Comparison of ENCODE assay signal across 9 cellular contexts in the genomic region with DNA sequence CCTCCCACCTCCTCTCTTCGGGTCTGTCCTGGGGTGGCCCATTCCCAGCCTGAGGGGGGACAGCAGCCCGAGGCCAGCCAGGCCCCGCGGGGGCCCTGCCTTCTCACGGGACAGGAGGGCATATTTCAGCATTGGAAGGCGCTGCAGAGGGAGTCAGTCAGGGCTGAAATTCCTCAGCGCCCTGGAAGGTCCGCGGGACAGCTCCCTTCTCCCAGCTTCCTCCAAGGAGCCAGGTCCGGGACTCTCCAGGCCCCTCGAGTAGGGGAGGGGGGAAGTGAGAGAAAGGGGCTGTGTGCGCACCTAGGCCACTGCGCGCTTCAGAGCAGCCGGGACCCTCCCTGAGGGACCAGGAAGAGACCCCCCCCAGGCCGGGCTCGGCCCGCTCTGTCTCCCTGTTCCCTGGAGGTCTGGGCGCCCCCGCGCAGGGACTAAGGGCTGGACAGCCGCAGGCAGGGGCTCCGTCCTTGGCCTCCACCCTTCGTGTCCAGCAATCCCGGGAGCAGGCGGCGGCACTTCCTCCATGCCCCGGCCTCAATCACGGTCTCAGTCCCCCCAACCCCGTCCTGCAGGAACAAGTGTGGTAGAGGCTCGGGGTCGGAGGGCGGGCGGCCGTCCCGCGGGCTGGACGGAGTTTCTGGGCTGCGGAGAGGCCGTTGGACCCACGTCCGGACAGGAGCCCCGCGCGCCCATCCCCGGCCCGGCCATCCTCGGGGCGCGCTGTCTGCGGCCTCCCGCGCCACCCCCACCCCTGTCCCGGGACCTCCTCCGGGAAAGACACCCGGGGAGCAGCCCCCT. TPM values are rescaled to one million over a fixed set of nuclear protein-coding genes. Genes with fewer than 3 reads are reported as not detected.
A peak's percentile ranks its signal among the peaks of the same experiment; 100 is the strongest.
DNase-seq lines count a peak whose midpoint lies in the region; ATAC-seq, FAIRE-seq and TF ChIP-seq lines count a peak whose summit lies in the region.
"Had no signal": no experiment of that assay in that cellular context is flagged by ENCODE, and none has a peak within 500 bp of the region (broad histone marks: within the 10 kb centered on the region; RNA-seq: fewer than 3 reads in every experiment).

No MANE protein-coding gene starts in this region.

- POLR2A ChIA-PET in OCI-LY7 (lab: Charles Lee), result interaction anchor here (1.0 kb wide), 2 partner anchors 36 to 107 kb away, joined by 3 read pairs; no protein-coding TSS in a partner anchor

- H3K27ac ChIP-seq in pancreas, result no peak overlapping the region
- no peak overlapping the region for H3K27ac ChIP-seq in OCI-LY7 (ENCODE audit: low read depth, low read length, poor library complexity, severe bottlenecking)

- DNase-seq in BE2C (peak; percentile 20), NT2/D1 (ENCODE audit: low read depth, low spot score) (no peak), cardiac septum (ENCODE audit: low spot score) (peak; percentile 68), pancreas (peak in 5 of 6 donors; percentile 7 to 76 (median 21)), NCI-H2081 treated with DMSO at 0.1 percent for 48 hours (lab: John Stamatoyannopoulos, UW) (no peak), OCI-LY7 (ENCODE audit: low spot score) (no peak), NCI-H1092 (lab: John Stamatoyannopoulos, UW) (no peak)
- DNase-seq: naive B cell had no signal

- CTCF ChIA-PET in OCI-LY7 (lab: Charles Lee; ENCODE audit: unreplicated experiment), result no interaction called here

- H2AFZ ChIP-seq in OCI-LY7 (ENCODE audit: low read length), result no peak overlapping the region

- H3K9me3 ChIP-seq in BE2C (no peaks in the 10 kb centered on the region), NT2/D1 (ENCODE audit: insufficient read depth, low read length) (no peaks in the 10 kb centered on the region), pancreas (no peaks in the 10 kb centered on the region), OCI-LY7 (ENCODE audit: low read length) (no peaks in the 10 kb centered on the region)

- no peak overlapping the region; the same call in 1 of the 2 replicates for H3K4me3 ChIP-seq in BE2C (ENCODE audit: low read depth, low read length)
- peak overlapping the region; percentile 63 for H3K4me3 ChIP-seq in NT2/D1 (ENCODE audit: insufficient read length, low read depth)
- peak overlapping the region in 1 of 4 donors; percentile 52 for H3K4me3 ChIP-seq in pancreas
- no peak overlapping the region for H3K4me3 ChIP-seq in OCI-LY7 (ENCODE audit: low read depth, low read length, poor library complexity, severe bottlenecking)

- 6% methylated on average over 40 to 56 of the region's 56 CpGs for WGBS in pancreas, 2 donors

- no peaks in the 10 kb centered on the region for H4K20me1 ChIP-seq in OCI-LY7 (ENCODE audit: insufficient read depth, low read length)

- H3K4me2 ChIP-seq in OCI-LY7 (ENCODE audit: low read length), result no peak overlapping the region

- H3K36me3 ChIP-seq in BE2C (no peaks in the 10 kb centered on the region), NT2/D1 (ENCODE audit: insufficient read depth, insufficient read length, low read length) (no peaks in the 10 kb centered on the region), pancreas (no peaks in the 10 kb centered on the region), OCI-LY7 (ENCODE audit: insufficient read depth, low read length) (no peaks in the 10 kb centered on the region)

- H3K4me1 ChIP-seq in BE2C, result no peaks in the 10 kb centered on the region; the same call in 1 of the 2 replicates
- H3K4me1 ChIP-seq in NT2/D1 (ENCODE audit: insufficient read depth, insufficient read length), result peaks cover 10% of the 10 kb centered on the region
- H3K4me1 ChIP-seq in pancreas, result peaks cover 3 to 14% (median 6%) of the 10 kb centered on the region in 3 donors
- H3K4me1 ChIP-seq in OCI-LY7 (ENCODE audit: insufficient read depth, low read length, poor library complexity, severe bottlenecking), result no peaks in the 10 kb centered on the region

- TF ChIP-seq CTCF in BE2C (IDR thresholded peaks at IDR 0.05; ENCODE audit: low read depth, low read length), result no peak
- no peak for TF ChIP-seq CTCF in pancreas (IDR thresholded peaks at IDR 0.05)
- no peak for TF ChIP-seq CTCF in OCI-LY7 (conservative IDR thresholded peaks at IDR 0.05; ENCODE audit: low read length)

- intact Hi-C loops in cardiac septum (cut with DNase I), result loop anchor here (2.0 kb wide), 1 partner anchor 95 kb away; no protein-coding TSS in a partner anchor
- intact Hi-C loops in pancreas (cut with DNase I), result loop anchor here in 1 of 3 donors (10.0 kb wide), 1 partner anchor 551 kb away; no protein-coding TSS in a partner anchor
- intact Hi-C loops in OCI-LY7 (cut with micrococcal nuclease; ENCODE audit: unreplicated experiment), result loop anchor here (1.0 to 10.0 kb wide), 2 partner anchors 89 to 94 kb away; a partner anchor contains a TSS

- FAIRE-seq in pancreas (lab: Jason Lieb, UNC), result no peak

- H3K79me2 ChIP-seq in OCI-LY7 (ENCODE audit: insufficient read depth, low read depth, low read length), result no peaks in the 10 kb centered on the region

- H3K9ac ChIP-seq in NT2/D1 (ENCODE audit: insufficient read length, low read depth), result peak overlapping the region; percentile 76

- H3K27me3 ChIP-seq in BE2C (peaks cover 55% of the 10 kb centered on the region), NT2/D1 (ENCODE audit: insufficient read depth, insufficient read length) (peaks cover 65% of the 10 kb centered on the region), pancreas (peaks cover 0 to 19% (median 5%) of the 10 kb centered on the region in 4 donors)

- H3K9me2 ChIP-seq in OCI-LY7 (ENCODE audit: insufficient read depth, low read length), result no peaks in the 10 kb centered on the region

- ATAC-seq in pancreas, result no peak
- ATAC-seq in HG03571 (IDR thresholded peaks at IDR 0.05; ENCODE audit: unreplicated experiment), result no peak

- BruUV-seq in OCI-LY7 (replicated peaks; lab: Mats Ljungman, UMichigan), result no TSS peak

RNA-seq across cellular contexts. Expression of a gene that starts 6.0 kb away (rescaled TPM):
- polyA plus RNA-seq in BE2C (2012; ENCODE audit: insufficient read depth, insufficient read length, low read depth), result 0.23 TPM
- total RNA-seq in cardiac septum (7.4 TPM), pancreas (under 1 TPM; 0.20 to 0.94 (median 0.73) TPM), OCI-LY7 (2022) (not detected in 2 replicates)
- polyA plus RNA-seq in pancreas, result under 1 TPM; 0.53 to 0.82 TPM
- not detected in 2 replicates for total RNA-seq in OCI-LY7 (2014; rRNA removed; shearing (Covaris generic))

Comparison
In these comparisons a context has a peak if more than half of its experiments do, and no peak if none do; other contexts are left out.
1. DNase-seq: peak in BE2C (single experiment), cardiac septum (single experiment) and pancreas (5 of 6); none in NT2/D1 (single experiment), NCI-H2081 treated with DMSO at 0.1 percent for 48 hours (single experiment), OCI-LY7 (single experiment) and NCI-H1092 (single experiment).